ENCODE assay signal across 2 cellular contexts in genomic region chr16:85704900-85705846, GRCh38.
TF ChIP-seq lines count a peak whose summit lies in the region.

No MANE protein-coding gene starts in this region.

TF ChIP-seq in WTC11, 78 proteins besides CTCF, POLR2A, EP300 and RAD21:
- TF ChIP-seq MYBL2 (CRISPR knock-in tag; IDR thresholded peaks at IDR 0.05) (no peak), USF2 (CRISPR knock-in tag; IDR thresholded peaks at IDR 0.05) (no peak), MAX (CRISPR knock-in tag; IDR thresholded peaks at IDR 0.05) (no peak), CBFB (CRISPR knock-in tag; IDR thresholded peaks at IDR 0.05; ENCODE audit: low read depth) (no peak), ELF4 (CRISPR knock-in tag; IDR thresholded peaks at IDR 0.05; ENCODE audit: low read depth) (no peak), SMAD3 (CRISPR knock-in tag; IDR thresholded peaks at IDR 0.05; ENCODE audit: borderline replicate concordance) (no peak), SP1 (CRISPR knock-in tag; conservative IDR thresholded peaks at IDR 0.05) (no peak), JUN (CRISPR knock-in tag; IDR thresholded peaks at IDR 0.05) (no peak), ZBTB21 (CRISPR knock-in tag; IDR thresholded peaks at IDR 0.05; ENCODE audit: borderline replicate concordance) (no peak), ERG (CRISPR knock-in tag; IDR thresholded peaks at IDR 0.05) (no peak), ZNF396 (CRISPR knock-in tag; IDR thresholded peaks at IDR 0.05; ENCODE audit: borderline replicate concordance) (no peak), AR (CRISPR knock-in tag; IDR thresholded peaks at IDR 0.05) (no peak), CREM (CRISPR knock-in tag; IDR thresholded peaks at IDR 0.05) (no peak), RORB (CRISPR knock-in tag; IDR thresholded peaks at IDR 0.05) (no peak), ZNF425 (CRISPR knock-in tag; conservative IDR thresholded peaks at IDR 0.05) (no peak)

TF ChIP-seq in HepG2, 621 proteins besides CTCF, POLR2A, EP300 and RAD21:
- no peak for TF ChIP-seq HNRNPUL1 (IDR thresholded peaks at IDR 0.05; ENCODE audit: low read depth, low read length)
- no peak for TF ChIP-seq NRL (CRISPR knock-in tag; IDR thresholded peaks at IDR 0.05; ENCODE audit: borderline replicate concordance)
- TF ChIP-seq STAG1 (CRISPR knock-in tag; IDR thresholded peaks at IDR 0.05) = peak; percentile 38
- TF ChIP-seq MNT (IDR thresholded peaks at IDR 0.05) = peak; percentile 94
TF ChIP-seq in HepG2: peak in this region for 2.
